In the genomic region with DNA sequence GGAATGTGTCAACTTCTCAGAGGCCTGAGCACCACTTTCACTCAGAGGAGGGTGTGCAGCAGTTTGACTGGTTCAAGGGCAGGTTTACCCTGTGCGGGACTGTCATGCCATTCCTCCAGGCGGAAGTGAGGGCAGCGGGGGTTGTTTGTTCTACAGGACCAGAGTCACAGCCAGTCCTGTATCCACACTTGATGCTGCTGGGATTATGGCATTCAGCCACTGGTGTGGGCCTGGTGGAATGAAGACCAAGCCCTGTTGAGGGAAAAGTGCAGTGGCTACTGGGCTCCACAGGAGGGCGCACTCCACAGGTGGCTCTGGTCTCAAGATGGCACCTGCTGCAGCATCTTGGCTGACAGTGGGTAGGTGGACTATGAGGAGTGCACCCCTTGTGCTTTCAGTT, we compare ENCODE assay signal across 11 cellular contexts. TPM values are rescaled to one million over a fixed set of nuclear protein-coding genes. Genes with fewer than 3 reads are reported as not detected.
A peak's percentile ranks its signal among the peaks of the same experiment; 100 is the strongest.
DNase-seq lines count a peak whose midpoint lies in the region; ATAC-seq and TF ChIP-seq lines count a peak whose summit lies in the region.
"Had no signal": no experiment of that assay in that cellular context is flagged by ENCODE, and none has a peak within 500 bp of the region (broad histone marks: within the 10 kb centered on the region; RNA-seq: fewer than 3 reads in every experiment).

No MANE protein-coding gene starts in this region.

- no peak overlapping the region for H3K27ac Mint-ChIP-seq in CD4-positive, alpha-beta T cell

- H3K27ac ChIP-seq in brain microvascular endothelial cell (no peak overlapping the region), left lung (no peak overlapping the region)
- no peak overlapping the region for H3K27ac ChIP-seq in CD4-positive, alpha-beta T cell (ENCODE audit: low read depth, low read length)

- in situ Hi-C loops in brain microvascular endothelial cell (cut with HindIII; ENCODE audit: low pct_ligation_motif_present, low sequenced_read_pairs), result no loop called here

- peaks cover 69% of the 10 kb centered on the region for H3K27me3 Mint-ChIP-seq in CD4-positive, alpha-beta T cell

- H3K4me3 ChIP-seq in BJ (ENCODE audit: low read depth, low read length), result no peak overlapping the region
- H3K4me3 ChIP-seq in brain microvascular endothelial cell (ENCODE audit: low read depth, low read length), result no peak overlapping the region
- no peak overlapping the region for H3K4me3 ChIP-seq in left lung

- ATAC-seq in left lung (peak; percentile 92), HG03521 (IDR thresholded peaks at IDR 0.05; ENCODE audit: unreplicated experiment) (no peak)
- no peak for ATAC-seq in CD4-positive, alpha-beta T cell (ENCODE audit: poor library complexity)
- ATAC-seq: Right ventricle myocardium inferior had no signal

- no peaks in the 10 kb centered on the region for H3K4me1 Mint-ChIP-seq in CD4-positive, alpha-beta T cell (ENCODE audit: low read depth)

- H3K4me1 ChIP-seq in left lung, result no peaks in the 10 kb centered on the region

- no peak overlapping the region for H3K4me3 Mint-ChIP-seq in CD4-positive, alpha-beta T cell

- no peaks in the 10 kb centered on the region for H3K36me3 Mint-ChIP-seq in CD4-positive, alpha-beta T cell (ENCODE audit: low read depth)

- DNase-seq in BJ (ENCODE audit: low read depth) (no peak), HEK293T (ENCODE audit: extremely low spot score) (peak; percentile 17), brain microvascular endothelial cell (no peak), left lung (peak; percentile 56 to 70), mucosa of gallbladder (ENCODE audit: low spot score) (no peak), A172 (ENCODE audit: low spot score) (no peak)
- DNase-seq in CD4-positive, alpha-beta T cell, result no peak
- DNase-seq: activated CD4-positive, alpha-beta T cell treated with anti-CD3 and anti-CD28 coated beads, Interleukin-2, amount 50 U/mL, for 4 hours had no signal

- H3K9me3 Mint-ChIP-seq in CD4-positive, alpha-beta T cell, result no peaks in the 10 kb centered on the region

- peaks cover 0 to 6% of the 10 kb centered on the region in 2 donors for H3K9me3 ChIP-seq in left lung
- H3K9me3 ChIP-seq in CD4-positive, alpha-beta T cell (ENCODE audit: control insufficient read depth, low read length), result peaks cover 13% of the 10 kb centered on the region

- TF ChIP-seq CTCF in BJ (IDR thresholded peaks at IDR 0.05; ENCODE audit: insufficient read depth, low read depth, low read length) (peak; percentile 36; the same call in 1 of the 2 replicates), brain microvascular endothelial cell (IDR thresholded peaks at IDR 0.05; ENCODE audit: low read depth, low read length, missing control alignments) (peak; percentile 63), left lung (IDR thresholded peaks at IDR 0.05) (peak; percentile 34 to 52)
- TF ChIP-seq CTCF in CD4-positive, alpha-beta T cell (IDR thresholded peaks at IDR 0.05), result no peak

- H3K36me3 ChIP-seq in BJ (ENCODE audit: control insufficient read depth, insufficient read depth, low read length) (no peaks in the 10 kb centered on the region), brain microvascular endothelial cell (replicated peaks) (no peaks in the 10 kb centered on the region), left lung (no peaks in the 10 kb centered on the region)

- CTCF ChIA-PET in BJ (lab: Yijun Ruan, JAX), result no interaction called here
- CTCF ChIA-PET in HEK293T (lab: Yijun Ruan, JAX), result no interaction called here
- CTCF ChIA-PET in CD4-positive, alpha-beta T cell (lab: Charles Lee), result no interaction called here

- POLR2A ChIA-PET in BJ (lab: Charles Lee), result no interaction called here
- POLR2A ChIA-PET in HEK293T (lab: Yijun Ruan, JAX), result no interaction called here
- POLR2A ChIA-PET in CD4-positive, alpha-beta T cell (lab: Charles Lee), result no interaction called here

- intact Hi-C loops in left lung (cut with DNase I), result no loop called here
- intact Hi-C loops in CD4-positive, alpha-beta T cell (cut with DNase I, micrococcal nuclease), result no loop called here

- H3K27me3 ChIP-seq in BJ (ENCODE audit: control insufficient read depth, insufficient read depth, low read length) (peaks cover 2% of the 10 kb centered on the region), brain microvascular endothelial cell (replicated peaks) (no peaks in the 10 kb centered on the region), left lung (peaks cover 0 to 5% of the 10 kb centered on the region in 2 donors)
- H3K27me3 ChIP-seq in CD4-positive, alpha-beta T cell (ENCODE audit: control insufficient read depth, insufficient read depth, low read length), result peaks cover 35% of the 10 kb centered on the region

TF ChIP-seq in HEK293T, 16 proteins besides CTCF, POLR2A, EP300 and RAD21:
- no peak for TF ChIP-seq HDGF (IDR thresholded peaks at IDR 0.05; ENCODE audit: borderline replicate concordance)
- TF ChIP-seq, protein P1, sequence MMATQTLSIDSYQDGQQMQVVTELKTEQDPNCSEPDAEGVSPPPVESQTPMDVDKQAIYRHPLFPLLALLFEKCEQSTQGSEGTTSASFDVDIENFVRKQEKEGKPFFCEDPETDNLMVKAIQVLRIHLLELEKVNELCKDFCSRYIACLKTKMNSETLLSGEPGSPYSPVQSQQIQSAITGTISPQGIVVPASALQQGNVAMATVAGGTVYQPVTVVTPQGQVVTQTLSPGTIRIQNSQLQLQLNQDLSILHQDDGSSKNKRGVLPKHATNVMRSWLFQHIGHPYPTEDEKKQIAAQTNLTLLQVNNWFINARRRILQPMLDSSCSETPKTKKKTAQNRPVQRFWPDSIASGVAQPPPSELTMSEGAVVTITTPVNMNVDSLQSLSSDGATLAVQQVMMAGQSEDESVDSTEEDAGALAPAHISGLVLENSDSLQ (IDR thresholded peaks at IDR 0.05), result no peak
- TF ChIP-seq NFRKB (IDR thresholded peaks at IDR 0.05), result no peak
- no peak for TF ChIP-seq TARDBP (IDR thresholded peaks at IDR 0.05)
- TF ChIP-seq SP1 (IDR thresholded peaks at IDR 0.05), result no peak
- no peak for TF ChIP-seq BHLHE40 (IDR thresholded peaks at IDR 0.05; ENCODE audit: borderline replicate concordance)
- no peak for TF ChIP-seq LEF1 (IDR thresholded peaks at IDR 0.05; ENCODE audit: borderline replicate concordance)
- TF ChIP-seq ARNT (IDR thresholded peaks at IDR 0.05), result no peak
- TF ChIP-seq FOXA1 (IDR thresholded peaks at IDR 0.05), result no peak
- TF ChIP-seq L3MBTL2 (conservative IDR thresholded peaks at IDR 0.05), result no peak
- no peak for TF ChIP-seq SUZ12 (IDR thresholded peaks at IDR 0.05)
- no peak for TF ChIP-seq FOXK2 (IDR thresholded peaks at IDR 0.05)
- no peak for TF ChIP-seq FOXM1 (IDR thresholded peaks at IDR 0.05; ENCODE audit: borderline replicate concordance)
- no peak for TF ChIP-seq ELF4 (IDR thresholded peaks at IDR 0.05)
- TF ChIP-seq ZNF384 (IDR thresholded peaks at IDR 0.05), result no peak

RNA-seq across cellular contexts. Expression of a gene that starts 14.8 kb away (rescaled TPM):
- polyA plus RNA-seq in BJ (2011; rRNA removed), result not detected in 2 replicates
- polyA minus RNA-seq in BJ (2011; rRNA and poly(A)+ RNA removed), result not detected in 2 replicates
- total RNA-seq in left lung (not detected), mucosa of gallbladder (not detected)
- total RNA-seq in CD4-positive, alpha-beta T cell, result not detected
- not detected in 2 replicates for total RNA-seq in A172 (2014; rRNA removed; shearing (Covaris generic))
- total RNA-seq: cardiac septum, Right ventricle myocardium inferior had no signal

RNA-seq across cellular contexts. Expression of a gene that starts 18.4 kb away (rescaled TPM):
- polyA plus RNA-seq in BJ (2011; rRNA removed), result 0.21 TPM in 1 of 2 replicates, not detected in the other
- polyA minus RNA-seq in BJ (2011; rRNA and poly(A)+ RNA removed), result not detected in 2 replicates
- total RNA-seq in left lung (100 to 1,000 TPM; 496 to 672 TPM), mucosa of gallbladder (548 TPM)
- total RNA-seq in CD4-positive, alpha-beta T cell, result not detected
- total RNA-seq in A172 (2014; rRNA removed; shearing (Covaris generic)), result 0.33 TPM in 1 of 2 replicates, not detected in the other

RNA-seq across cellular contexts. Expression of a gene that starts 29.2 kb away (rescaled TPM):
- not detected in 2 replicates for polyA plus RNA-seq in BJ (2011; rRNA removed)
- not detected in 2 replicates for polyA minus RNA-seq in BJ (2011; rRNA and poly(A)+ RNA removed)
- under 1 TPM in 1 of 2 donors, not detected in 1; 0.31 TPM for total RNA-seq in left lung
- total RNA-seq in CD4-positive, alpha-beta T cell, result not detected
- total RNA-seq in mucosa of gallbladder, result 1.1 TPM
- total RNA-seq in A172 (2014; rRNA removed; shearing (Covaris generic)), result not detected in 2 replicates
- total RNA-seq: cardiac septum, Right ventricle myocardium inferior had no signal

Comparison
In these comparisons a context has a peak if more than half of its experiments do, and no peak if none do; other contexts are left out.
1. DNase-seq: peak in HEK293T (single experiment) and left lung (2 of 2); none in BJ (single experiment), brain microvascular endothelial cell (single experiment), CD4-positive, alpha-beta T cell (0 of 10), mucosa of gallbladder (single experiment) and A172 (single experiment).
2. RNA of a gene that starts 18.4 kb away (total RNA-seq): 496 to 672 TPM in left lung and 548 TPM in mucosa of gallbladder (single experiment); 0.33 TPM in A172 and not detected in CD4-positive, alpha-beta T cell; every median in the first group is over 100 times any median in the second.